15 cellular contexts compared by ENCODE assay signal in genomic region chr15:40460404-40460803, GRCh38. TPM values are rescaled to one million over a fixed set of nuclear protein-coding genes. Genes with fewer than 3 reads are reported as not detected.
A peak's percentile ranks its signal among the peaks of the same experiment; 100 is the strongest.
DNase-seq lines count a peak whose midpoint lies in the region; ATAC-seq, FAIRE-seq and TF ChIP-seq lines count a peak whose summit lies in the region.
"Had no signal": no experiment of that assay in that cellular context is flagged by ENCODE, and none has a peak within 500 bp of the region (broad histone marks: within the 10 kb centered on the region; RNA-seq: fewer than 3 reads in every experiment).

No MANE protein-coding gene starts in this region.

- no peaks in the 10 kb centered on the region for H3K27me3 ChIP-seq in upper lobe of right lung

- H3K4me1 ChIP-seq in kidney (ENCODE audit: control insufficient read depth in 1 of 2, insufficient read depth in 1 of 2, low read depth in 1 of 2, low read length in 2 of 2) (peaks cover 10 to 11% of the 10 kb centered on the region in 2 donors), upper lobe of right lung (peaks cover 15% of the 10 kb centered on the region)

- H3K36me3 ChIP-seq in kidney (ENCODE audit: control insufficient read depth in 1 of 2, insufficient read depth in 2 of 2, low read length in 2 of 2) (peaks cover 12 to 26% of the 10 kb centered on the region in 2 donors), upper lobe of right lung (peaks cover 63% of the 10 kb centered on the region)

- TF ChIP-seq CTCF in RWPE1 (conservative IDR thresholded peaks at IDR 0.05; ENCODE audit: low read depth) = no peak
- TF ChIP-seq CTCF in kidney (IDR thresholded peaks at IDR 0.05; ENCODE audit: borderline replicate concordance, extremely low read depth, insufficient read depth) = no peak
- TF ChIP-seq CTCF in upper lobe of right lung (IDR thresholded peaks at IDR 0.05) = no peak

- H3K4me3 Mint-ChIP-seq in activated T-helper 17 cell treated with anti-CD3 and anti-CD28 coated beads, Interleukin-2, amount 50 U/mL, for 72 hours = no peak overlapping the region
- H3K4me3 Mint-ChIP-seq: CD14-positive monocyte had no signal

- DNase-seq in RWPE1 (ENCODE audit: low spot score) (no peak), kidney (peak; percentile 37), upper lobe of right lung (peak; percentile 30), dedifferentiated amniotic fluid mesenchymal stem cell (ENCODE audit: extremely low spot score) (no peak), Right ventricle myocardium inferior (ENCODE audit: missing footprints) (no peak)
- DNase-seq: DMS53, GF-D8, GM23248, H7 had no signal

- no peak for FAIRE-seq in kidney (lab: Jason Lieb, UNC)
- FAIRE-seq: A549, GM18507 had no signal

- H3K4me3 ChIP-seq in kidney (ENCODE audit: low read length in 2 of 2) (no peak overlapping the region), upper lobe of right lung (no peak overlapping the region)
- H3K4me3 ChIP-seq: A549, GM23248 had no signal

- intact Hi-C loops in kidney (cut with DNase I) = no loop called here
- intact Hi-C loops in upper lobe of right lung (cut with DNase I) = no loop called here
- intact Hi-C loops in Right ventricle myocardium inferior (cut with DNase I) = no loop called here

- H3K4me1 Mint-ChIP-seq in activated T-helper 17 cell treated with anti-CD3 and anti-CD28 coated beads, Interleukin-2, amount 50 U/mL, for 72 hours = peaks cover 4% of the 10 kb centered on the region

- H3K9me3 Mint-ChIP-seq in activated T-helper 17 cell treated with anti-CD3 and anti-CD28 coated beads, Interleukin-2, amount 50 U/mL, for 72 hours = no peaks in the 10 kb centered on the region
- H3K9me3 Mint-ChIP-seq: CD14-positive monocyte had no signal

- peaks cover 26% of the 10 kb centered on the region for H3K36me3 Mint-ChIP-seq in activated T-helper 17 cell treated with anti-CD3 and anti-CD28 coated beads, Interleukin-2, amount 50 U/mL, for 72 hours (ENCODE audit: low read depth)

- H3K9me3 ChIP-seq in kidney (ENCODE audit: control insufficient read depth in 1 of 2, low read length in 2 of 2) (no peaks in the 10 kb centered on the region), upper lobe of right lung (no peaks in the 10 kb centered on the region)
- H3K9me3 ChIP-seq: A549 had no signal

- ATAC-seq in activated T-helper 17 cell treated with anti-CD3 and anti-CD28 coated beads, Interleukin-2, amount 50 U/mL, for 72 hours (replicated peaks) = no peak
- no peak for ATAC-seq in upper lobe of right lung
- ATAC-seq in GM21526 (IDR thresholded peaks at IDR 0.05; ENCODE audit: low FRiP score, unreplicated experiment) = no peak
- no peak for ATAC-seq in Right ventricle myocardium inferior
- ATAC-seq: A549 had no signal

- H3K27ac ChIP-seq in RWPE1 (peak overlapping the region; percentile 9; the same call in 1 of the 2 replicates), kidney (ENCODE audit: low read depth in 2 of 2, low read length in 2 of 2) (no peak overlapping the region), upper lobe of right lung (no peak overlapping the region)
- H3K27ac ChIP-seq: A549, GM23248, HL-60 had no signal

- H3K27me3 Mint-ChIP-seq in activated T-helper 17 cell treated with anti-CD3 and anti-CD28 coated beads, Interleukin-2, amount 50 U/mL, for 72 hours = no peaks in the 10 kb centered on the region

- H3K27ac Mint-ChIP-seq in activated T-helper 17 cell treated with anti-CD3 and anti-CD28 coated beads, Interleukin-2, amount 50 U/mL, for 72 hours = peak overlapping the region; percentile 15

- POLR2A ChIA-PET in RWPE1 (lab: Yijun Ruan, JAX; ENCODE audit: low non-redundant PET) = no interaction called here

- CTCF ChIA-PET in RWPE1 (lab: Yijun Ruan, JAX) = no interaction called here

- no peak overlapping the region for H3K9ac ChIP-seq in kidney (ENCODE audit: low read length in 2 of 2)
- H3K9ac ChIP-seq: GM23248 had no signal

RNA-seq across cellular contexts. Expression of gene CHST14, which starts 10.4 kb away (rescaled TPM):
- total RNA-seq in activated T-helper 17 cell treated with anti-CD3 and anti-CD28 coated beads, Interleukin-2, amount 50 U/mL, for 72 hours = 10 to 100 TPM in 1 of 2 donors, 1 to 10 TPM in 1; 6.0 to 12.1 TPM
- 14.3 TPM for total RNA-seq in kidney
- polyA plus RNA-seq in kidney (ENCODE audit: insufficient read depth, low read depth, low replicate concordance) = 11.9 TPM
- 14.1 TPM for total RNA-seq in upper lobe of right lung
- total RNA-seq in Right ventricle myocardium inferior = 7.6 TPM

RNA-seq across cellular contexts. Expression of gene BAHD1, which starts 19.7 kb away (rescaled TPM):
- 10 to 100 TPM; 16.6 to 20.3 TPM for total RNA-seq in activated T-helper 17 cell treated with anti-CD3 and anti-CD28 coated beads, Interleukin-2, amount 50 U/mL, for 72 hours
- total RNA-seq in kidney (28.4 TPM), upper lobe of right lung (29.8 TPM), Right ventricle myocardium inferior (17.7 TPM)
- polyA plus RNA-seq in kidney (ENCODE audit: insufficient read depth, low read depth, low replicate concordance) = 13.3 TPM

RNA-seq across cellular contexts. Expression of gene IVD, which starts 54.8 kb away (rescaled TPM):
- total RNA-seq in activated T-helper 17 cell treated with anti-CD3 and anti-CD28 coated beads, Interleukin-2, amount 50 U/mL, for 72 hours = 10 to 100 TPM; 48.8 to 57.9 TPM
- 76.9 TPM for total RNA-seq in kidney
- polyA plus RNA-seq in kidney (ENCODE audit: insufficient read depth, low read depth, low replicate concordance) = 83.0 TPM
- total RNA-seq in upper lobe of right lung = 115 TPM
- total RNA-seq in Right ventricle myocardium inferior = 88.6 TPM

Comparison
In these comparisons a context has a peak if more than half of its experiments do, and no peak if none do; other contexts are left out.
1. DNase-seq: peak in kidney (single experiment) and upper lobe of right lung (single experiment); none in RWPE1 (single experiment), dedifferentiated amniotic fluid mesenchymal stem cell (single experiment) and Right ventricle myocardium inferior (single experiment).